ENCODE assay signal across 1 cellular context in genomic region chrX:15436220-15436619, GRCh38.
TF ChIP-seq lines count a peak whose summit lies in the region.

No MANE protein-coding gene starts in this region.

TF ChIP-seq in GM12878, 131 proteins besides CTCF, POLR2A, EP300 and RAD21 (continued from another document):
- no peak for TF ChIP-seq CEBPZ (IDR thresholded peaks at IDR 0.05; ENCODE audit: low read depth, low read length)
- no peak for TF ChIP-seq BRCA1 (IDR thresholded peaks at IDR 0.05; ENCODE audit: low read depth, low read length)
- TF ChIP-seq SREBF1 (IDR thresholded peaks at IDR 0.05; ENCODE audit: low read length): no peak
- peak; percentile 39; the same call in 1 of the 2 replicates for TF ChIP-seq JUNB (IDR thresholded peaks at IDR 0.05)
- TF ChIP-seq, protein P1, sequence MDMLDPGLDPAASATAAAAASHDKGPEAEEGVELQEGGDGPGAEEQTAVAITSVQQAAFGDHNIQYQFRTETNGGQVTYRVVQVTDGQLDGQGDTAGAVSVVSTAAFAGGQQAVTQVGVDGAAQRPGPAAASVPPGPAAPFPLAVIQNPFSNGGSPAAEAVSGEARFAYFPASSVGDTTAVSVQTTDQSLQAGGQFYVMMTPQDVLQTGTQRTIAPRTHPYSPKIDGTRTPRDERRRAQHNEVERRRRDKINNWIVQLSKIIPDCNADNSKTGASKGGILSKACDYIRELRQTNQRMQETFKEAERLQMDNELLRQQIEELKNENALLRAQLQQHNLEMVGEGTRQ (IDR thresholded peaks at IDR 0.05; ENCODE audit: borderline replicate concordance, low read depth, low read length): no peak
